7 cellular contexts compared by ENCODE assay signal in the genomic region with DNA sequence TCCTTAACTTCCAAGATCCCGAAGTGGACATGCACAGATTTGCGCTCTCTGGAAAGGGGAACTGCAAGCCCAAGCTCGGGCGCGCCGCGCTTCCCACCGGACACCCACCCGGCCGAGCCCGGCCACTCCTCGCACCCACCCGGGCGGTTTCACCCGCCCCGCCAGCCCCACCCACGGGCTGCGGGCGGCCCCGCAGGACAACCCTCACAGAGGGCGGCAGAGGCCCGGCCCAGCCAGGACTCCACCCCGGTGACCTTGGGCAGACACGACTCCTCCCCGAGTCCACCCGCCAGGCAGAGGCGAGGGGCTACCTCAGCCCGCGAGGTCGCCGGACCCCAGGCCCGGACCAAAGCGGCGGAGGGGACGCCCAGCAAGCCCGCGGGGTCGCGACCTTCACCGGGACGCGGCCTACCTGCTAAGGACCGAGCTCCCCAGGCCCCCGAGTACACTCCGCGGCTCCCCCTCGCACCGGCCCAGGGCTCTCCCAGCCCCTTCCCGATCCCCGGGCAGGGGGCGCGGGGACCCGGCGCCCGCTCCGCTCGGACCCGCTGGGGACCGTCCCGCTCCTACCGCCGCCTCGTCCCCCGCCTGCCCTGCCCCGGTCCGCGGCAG.
DNase-seq lines count a peak whose midpoint lies in the region; ATAC-seq, FAIRE-seq and TF ChIP-seq lines count a peak whose summit lies in the region.
"Not testable (repeated sequence)": the region's sequence is repeated elsewhere in the genome, so short reads cannot be mapped to it uniquely, and the experiment has no call there.

No MANE protein-coding gene starts in this region.

- not testable (repeated sequence) for H3K27me3 Mint-ChIP-seq in activated CD4-positive, alpha-beta memory T cell treated with anti-CD3 and anti-CD28 coated beads for 36 hours

- peak overlapping the region; percentile 62; the same call in 1 of the 2 replicates for H3K4me3 ChIP-seq in HUES48 (ENCODE audit: low read depth, low read length)
- H3K4me3 ChIP-seq in ectodermal cell (ENCODE audit: insufficient read depth, low read depth, low read length): peak overlapping the region; percentile 56
- peak overlapping the region; percentile 29 to 69 for H3K4me3 ChIP-seq in kidney (ENCODE audit: low read length in 2 of 2)
- peak overlapping the region; percentile 97 for H3K4me3 ChIP-seq in trophoblast cell (ENCODE audit: low read depth, low read length)

- WGBS in ectodermal cell, 2 experiments: 0% methylated on average over 18 to 19 of the region's 67 CpGs
- no CpG with 5 or more reads among the region's 67 CpGs for WGBS in trophoblast cell (ENCODE audit: extremely low coverage, insufficient coverage, insufficient read length)

- H2AFZ ChIP-seq in trophoblast cell (ENCODE audit: insufficient read depth, low read length, poor library complexity): not testable (repeated sequence)

- H3K27ac ChIP-seq in HUES48 (ENCODE audit: low read depth, low read length) (peak overlapping the region; percentile 20), kidney (ENCODE audit: low read depth in 2 of 2, low read length in 2 of 2) (peak overlapping the region; percentile 53 to 83), trophoblast cell (ENCODE audit: low read depth, low read length) (peak overlapping the region; percentile 72)
- H3K27ac ChIP-seq in ectodermal cell (ENCODE audit: insufficient read depth, low read depth, low read length, poor library complexity, severe bottlenecking): not testable (repeated sequence)

- H3K27me3 ChIP-seq in HUES48 (ENCODE audit: control insufficient read depth, insufficient read depth, low read length); ectodermal cell (ENCODE audit: control insufficient read depth, insufficient read depth, low read length, poor library complexity, severe bottlenecking); trophoblast cell (ENCODE audit: insufficient read depth, low read length): not testable (repeated sequence)

- FAIRE-seq in kidney (lab: Jason Lieb, UNC): not testable (repeated sequence)

- intact Hi-C loops in activated CD4-positive, alpha-beta memory T cell treated with anti-CD3 and anti-CD28 coated beads for 36 hours (cut with micrococcal nuclease); kidney (cut with DNase I): not testable (repeated sequence)

- not testable (repeated sequence) for H2AK5ac ChIP-seq in trophoblast cell (ENCODE audit: low read length)

- H3K36me3 ChIP-seq in HUES48 (ENCODE audit: control insufficient read depth, insufficient read depth, low read length); ectodermal cell (ENCODE audit: control insufficient read depth, insufficient read depth, low read length); kidney (ENCODE audit: control insufficient read depth in 1 of 2, insufficient read depth in 2 of 2, low read length in 2 of 2); trophoblast cell (ENCODE audit: control insufficient read depth in 1 of 2, insufficient read depth in 2 of 2, low read length in 2 of 2): not testable (repeated sequence)

- peak overlapping the region; percentile 98 for H4K8ac ChIP-seq in trophoblast cell (ENCODE audit: low read depth, low read length)

- H3K18ac ChIP-seq in trophoblast cell (ENCODE audit: low read length): peak overlapping the region; percentile 77

- H2BK120ac ChIP-seq in trophoblast cell (ENCODE audit: insufficient read depth, low read length, poor library complexity): not testable (repeated sequence)

- not testable (repeated sequence) for H3K79me2 ChIP-seq in trophoblast cell (ENCODE audit: control insufficient read depth, insufficient read depth, low read length, poor library complexity)

- not testable (repeated sequence) for H3K9ac ChIP-seq in HUES48 (ENCODE audit: low read depth, low read length); kidney (ENCODE audit: low read length in 2 of 2)
- H3K9ac ChIP-seq in trophoblast cell (ENCODE audit: low read length): peak overlapping the region; percentile 87

- not testable (repeated sequence) for H3K9me3 ChIP-seq in HUES48 (ENCODE audit: control insufficient read depth, insufficient read depth, low read length); ectodermal cell (ENCODE audit: control insufficient read depth, low read length); kidney (ENCODE audit: control insufficient read depth in 1 of 2, low read length in 2 of 2); trophoblast cell (ENCODE audit: insufficient read depth, low read depth, low read length)

- ATAC-seq in GM18909 (IDR thresholded peaks at IDR 0.05; ENCODE audit: poor library complexity, unreplicated experiment): peak; percentile 50
- peak; percentile 51 for ATAC-seq in HG02623 (IDR thresholded peaks at IDR 0.05; ENCODE audit: unreplicated experiment)

- not testable (repeated sequence) for H3K4ac ChIP-seq in trophoblast cell (ENCODE audit: low read depth, low read length)

- not testable (repeated sequence) for H3K4me1 Mint-ChIP-seq in activated CD4-positive, alpha-beta memory T cell treated with anti-CD3 and anti-CD28 coated beads for 36 hours (ENCODE audit: low read depth)

- CTCF ChIA-PET in activated CD4-positive, alpha-beta memory T cell treated with anti-CD3 and anti-CD28 coated beads for 36 hours (lab: Charles Lee): not testable (repeated sequence)

- not testable (repeated sequence) for TF ChIP-seq CTCF in kidney (IDR thresholded peaks at IDR 0.05; ENCODE audit: borderline replicate concordance, extremely low read depth, insufficient read depth)

- peak overlapping the region; percentile 38 for H3K27ac Mint-ChIP-seq in activated CD4-positive, alpha-beta memory T cell treated with anti-CD3 and anti-CD28 coated beads for 36 hours

- H3K23ac ChIP-seq in trophoblast cell (ENCODE audit: low read length): not testable (repeated sequence)

- H4K91ac ChIP-seq in trophoblast cell (ENCODE audit: low read depth, low read length): peak overlapping the region; percentile 39

- peak; percentile 17 for DNase-seq in activated CD4-positive, alpha-beta memory T cell treated with anti-CD3 and anti-CD28 coated beads for 36 hours
- DNase-seq in kidney, trophoblast cell: not testable (repeated sequence)

- POLR2A ChIA-PET in activated CD4-positive, alpha-beta memory T cell treated with anti-CD3 and anti-CD28 coated beads for 36 hours (lab: Charles Lee): not testable (repeated sequence)

- H3K4me1 ChIP-seq in HUES48 (ENCODE audit: control insufficient read depth, insufficient read depth, low read length); ectodermal cell (ENCODE audit: control insufficient read depth, insufficient read depth, low read length); kidney (ENCODE audit: control insufficient read depth in 1 of 2, insufficient read depth in 1 of 2, low read depth in 1 of 2, low read length in 2 of 2); trophoblast cell (ENCODE audit: control insufficient read depth in 1 of 2, insufficient read depth in 2 of 2, low read length in 2 of 2): not testable (repeated sequence)

- not testable (repeated sequence) for H3K9me3 Mint-ChIP-seq in activated CD4-positive, alpha-beta memory T cell treated with anti-CD3 and anti-CD28 coated beads for 36 hours

- not testable (repeated sequence) for H2BK12ac ChIP-seq in trophoblast cell (ENCODE audit: low read length)

- H3K4me3 Mint-ChIP-seq in activated CD4-positive, alpha-beta memory T cell treated with anti-CD3 and anti-CD28 coated beads for 36 hours: peak overlapping the region; percentile 79

- H2BK5ac ChIP-seq in trophoblast cell (ENCODE audit: low read depth, low read length, poor library complexity): not testable (repeated sequence)

- peak overlapping the region; percentile 62 for H3K4me2 ChIP-seq in trophoblast cell (ENCODE audit: low read length)

- H3K79me1 ChIP-seq in trophoblast cell (ENCODE audit: low read length): not testable (repeated sequence)

- H3K36me3 Mint-ChIP-seq in activated CD4-positive, alpha-beta memory T cell treated with anti-CD3 and anti-CD28 coated beads for 36 hours: not testable (repeated sequence)

- H4K12ac ChIP-seq in trophoblast cell (ENCODE audit: low read depth, low read length): not testable (repeated sequence)

- H3K14ac ChIP-seq in trophoblast cell (ENCODE audit: low read length): not testable (repeated sequence)
